In the genomic region with DNA sequence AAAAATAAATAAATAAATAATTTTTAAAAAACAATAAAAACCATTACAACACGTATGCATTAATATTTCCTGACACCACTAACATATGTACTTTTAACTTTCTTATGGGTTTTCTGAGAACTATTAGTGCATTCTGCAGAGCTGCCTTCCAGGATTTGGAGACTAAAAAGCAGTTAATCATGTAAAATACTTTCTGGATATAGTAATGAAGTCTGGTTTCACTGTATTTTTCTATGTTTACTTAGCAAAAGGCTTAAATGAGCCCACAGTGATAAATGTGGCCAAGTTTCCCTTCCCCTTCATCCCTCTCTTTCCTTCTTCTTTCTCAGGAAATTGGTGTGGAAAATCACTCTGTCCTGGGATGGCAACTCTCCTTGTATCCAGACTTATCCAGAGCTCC, we compare ENCODE assay signal across 25 cellular contexts. TPM values are rescaled to one million over a fixed set of nuclear protein-coding genes. Genes with fewer than 3 reads are reported as not detected.
DNase-seq lines count a peak whose midpoint lies in the region; ATAC-seq and TF ChIP-seq lines count a peak whose summit lies in the region.
"Had no signal": no experiment of that assay in that cellular context is flagged by ENCODE, and none has a peak within 500 bp of the region (broad histone marks: within the 10 kb centered on the region; RNA-seq: fewer than 3 reads in every experiment).

No MANE protein-coding gene starts in this region.

- H3K9me3 ChIP-seq in ascending aorta, result no peaks in the 10 kb centered on the region
- H3K9me3 ChIP-seq in hepatocyte (ENCODE audit: low read depth), result no peaks in the 10 kb centered on the region
- no peaks in the 10 kb centered on the region for H3K9me3 ChIP-seq in stomach smooth muscle (ENCODE audit: control insufficient read depth in 2 of 2, low read length in 2 of 2)

- ATAC-seq in GM18909 (IDR thresholded peaks at IDR 0.05; ENCODE audit: poor library complexity, unreplicated experiment) (no peak), GM19395 (IDR thresholded peaks at IDR 0.05; ENCODE audit: unreplicated experiment) (no peak)

- intact Hi-C loops in ascending aorta (cut with DNase I), result loop anchor here (2.0 to 10.0 kb wide), 2 partner anchors 19 to 417 kb away; no protein-coding TSS in a partner anchor

- peaks cover 9 to 19% of the 10 kb centered on the region in 2 donors for H3K4me1 ChIP-seq in ascending aorta
- H3K4me1 ChIP-seq in hepatocyte (ENCODE audit: insufficient read depth), result peaks cover 13% of the 10 kb centered on the region
- peaks cover 3% of the 10 kb centered on the region for H3K4me1 ChIP-seq in stomach smooth muscle (ENCODE audit: control insufficient read depth, insufficient read depth, low read length)

- no peaks in the 10 kb centered on the region for H3K27me3 ChIP-seq in ascending aorta
- no peaks in the 10 kb centered on the region for H3K27me3 ChIP-seq in hepatocyte
- no peaks in the 10 kb centered on the region for H3K27me3 ChIP-seq in stomach smooth muscle (ENCODE audit: control insufficient read depth in 1 of 2, insufficient read depth in 2 of 2, low read length in 2 of 2)

- TF ChIP-seq CTCF in ascending aorta (IDR thresholded peaks at IDR 0.05), result no peak
- no peak for TF ChIP-seq CTCF in hepatocyte (IDR thresholded peaks at IDR 0.05; ENCODE audit: poor library complexity)

- H4K20me1 ChIP-seq in hepatocyte (ENCODE audit: insufficient read depth, poor library complexity, severe bottlenecking), result no peaks in the 10 kb centered on the region

- H3K27ac ChIP-seq in ascending aorta, result peak overlapping the region; percentile 67 to 89
- peak overlapping the region; percentile 82 for H3K27ac ChIP-seq in hepatocyte
- H3K27ac ChIP-seq in stomach smooth muscle (ENCODE audit: low read length), result peak overlapping the region; percentile 3
- H3K27ac ChIP-seq: RWPE1, SK-N-MC had no signal

- H3K36me3 ChIP-seq in ascending aorta, result no peaks in the 10 kb centered on the region
- H3K36me3 ChIP-seq in hepatocyte (replicated peaks; ENCODE audit: insufficient read depth, low read depth), result no peaks in the 10 kb centered on the region
- no peaks in the 10 kb centered on the region for H3K36me3 ChIP-seq in stomach smooth muscle (ENCODE audit: control insufficient read depth in 2 of 2, insufficient read depth in 2 of 2, low read length in 2 of 2)

- DNase-seq in EH (ENCODE audit: low read depth) (peak; percentile 36), ascending aorta (ENCODE audit: low spot score in 2 of 2) (no peak), hepatocyte (ENCODE audit: low spot score) (no peak), C1 segment of cervical spinal cord (lab: John Stamatoyannopoulos, UW) (no peak)
- DNase-seq in stimulated activated CD4-positive, alpha-beta T cell treated with anti-CD3 and anti-CD28 coated beads, Interleukin-4, amount 100 ng/mL, for 24 hours, result no peak
- DNase-seq: 8988T; DMS53; EL; GF-D8; H7; KBM-7; NCI-H1092 treated with DMSO at 0.1 percent for 48 hours; NCI-H1436 treated with DMSO at 0.1 percent for 48 hours; NCI-H1930; NCI-H2227 treated with DMSO at 0.1 percent for 48 hours; NCI-H510A; NCI-H774; NK-92 treated with Interleukin-12 subunit alpha and Interleukin-12 subunit beta, amount 100 ng/mL, for 24 hours; SHP77 treated with DMSO at 0.1 percent for 48 hours had no signal

- no peak overlapping the region for H3K4me2 ChIP-seq in hepatocyte

- H3K79me2 ChIP-seq in hepatocyte, result no peaks in the 10 kb centered on the region

- H3K9ac ChIP-seq in stomach smooth muscle (ENCODE audit: low read length in 2 of 2), result no peak overlapping the region

- H3K9me2 ChIP-seq in hepatocyte (replicated peaks; ENCODE audit: insufficient read depth), result no peaks in the 10 kb centered on the region

- WGBS in hepatocyte (ENCODE audit: low lambda C conversion rate, missing lambda C conversion rate), result 94% methylated on average over 1 of the region's 1 CpG

- H2AFZ ChIP-seq in hepatocyte, result no peak overlapping the region

- H3K4me3 ChIP-seq in ascending aorta (no peak overlapping the region), hepatocyte (no peak overlapping the region), stomach smooth muscle (ENCODE audit: low read length in 2 of 2) (no peak overlapping the region)
- H3K4me3 ChIP-seq: SK-N-MC had no signal

RNA-seq across cellular contexts. Expression of gene ENPP1, which starts 29.7 kb away (rescaled TPM):
- total RNA-seq in ascending aorta (4.5 TPM), hepatocyte (86.9 and 91.4 TPM in 2 replicates)
- 74.7 and 81.5 TPM in 2 replicates for polyA plus RNA-seq in hepatocyte
- polyA plus RNA-seq: CD14-positive monocyte had no signal

Comparison
In these comparisons a context has a peak if more than half of its experiments do, and no peak if none do; other contexts are left out.
1. H3K27ac ChIP-seq: peak in every context shown above with its lines; median percentile 82 in hepatocyte; 78 in ascending aorta; 3 in stomach smooth muscle.
2. RNA of gene ENPP1, which starts 29.7 kb away (total RNA-seq): 86.9 to 91.4 TPM in hepatocyte; 4.5 TPM in ascending aorta (single experiment); every median in the first group is over 10 times any median in the second.